Comparison of ENCODE assay signal across 8 cellular contexts in genomic region chr1:26234644-26235384, GRCh38. TPM values are rescaled to one million over a fixed set of nuclear protein-coding genes. Genes with fewer than 3 reads are reported as not detected.
DNase-seq lines count a peak whose midpoint lies in the region; TF ChIP-seq lines count a peak whose summit lies in the region.

No MANE protein-coding gene starts in this region.

- TF ChIP-seq CTCF in cardiac muscle cell (IDR thresholded peaks at IDR 0.05; ENCODE audit: low read depth, low read length) (peak; percentile 10), foreskin fibroblast (IDR thresholded peaks at IDR 0.05; ENCODE audit: low read depth, low read length) (no peak), osteoblast (IDR thresholded peaks at IDR 0.05; ENCODE audit: extremely low read depth, low read depth, low read length) (no peak)

- peak overlapping the region; percentile 87 for H3K4me2 ChIP-seq in osteoblast (ENCODE audit: insufficient read depth, low read length)

- H3K27me3 ChIP-seq in cardiac muscle cell, result no peaks in the 10 kb centered on the region
- no peaks in the 10 kb centered on the region for H3K27me3 ChIP-seq in osteoblast (ENCODE audit: insufficient read depth, low read length)

- no peaks in the 10 kb centered on the region for H3K27me3 Mint-ChIP-seq in activated CD4-positive, alpha-beta memory T cell treated with anti-CD3 and anti-CD28 coated beads for 36 hours

- peaks cover 14% of the 10 kb centered on the region for H3K36me3 Mint-ChIP-seq in activated CD4-positive, alpha-beta memory T cell treated with anti-CD3 and anti-CD28 coated beads for 36 hours

- peaks cover 36% of the 10 kb centered on the region for H3K4me1 Mint-ChIP-seq in activated CD4-positive, alpha-beta memory T cell treated with anti-CD3 and anti-CD28 coated beads for 36 hours (ENCODE audit: low read depth)

- peak overlapping the region; percentile 86 for H3K27ac Mint-ChIP-seq in activated CD4-positive, alpha-beta memory T cell treated with anti-CD3 and anti-CD28 coated beads for 36 hours

- intact Hi-C loops in cardiac septum (cut with DNase I), result loop anchor here (2.0 to 10.0 kb wide), 3 partner anchors 68 to 200 kb away; partner anchors contain the start of genes C1orf232, PDIK1L and ZNF593
- intact Hi-C loops in activated CD4-positive, alpha-beta memory T cell treated with anti-CD3 and anti-CD28 coated beads for 36 hours (cut with micrococcal nuclease), result loop anchor here (2.0 to 5.0 kb wide), 4 partner anchors 40 to 803 kb away; partner anchors contain the start of genes MACO1 and PDIK1L

- H3K36me3 ChIP-seq in cardiac muscle cell (peaks cover 2% of the 10 kb centered on the region), osteoblast (ENCODE audit: insufficient read depth, low read length) (no peaks in the 10 kb centered on the region)

- no peaks in the 10 kb centered on the region for H3K9me3 Mint-ChIP-seq in activated CD4-positive, alpha-beta memory T cell treated with anti-CD3 and anti-CD28 coated beads for 36 hours

- no peaks in the 10 kb centered on the region for H3K9me3 ChIP-seq in cardiac muscle cell (ENCODE audit: low read depth)
- H3K9me3 ChIP-seq in osteoblast (ENCODE audit: low read depth, low read length), result no peaks in the 10 kb centered on the region

- peaks cover 52% of the 10 kb centered on the region for H3K79me2 ChIP-seq in osteoblast (ENCODE audit: insufficient read depth, low read length)

- H2AFZ ChIP-seq in osteoblast (ENCODE audit: low read length), result peak overlapping the region; percentile 97

- CTCF ChIA-PET in activated CD4-positive, alpha-beta memory T cell treated with anti-CD3 and anti-CD28 coated beads for 36 hours (lab: Charles Lee), result interaction anchor here (0.6 to 4.2 kb wide), 64 partner anchors 9 to 1697 kb away, joined by 3 to 80 read pairs (median 5); partner anchors contain the start of genes C1orf232, CATSPER4, CD52 and DHDDS

- no peaks in the 10 kb centered on the region for H4K20me1 ChIP-seq in osteoblast (ENCODE audit: insufficient read depth, low read length)

- H3K4me3 Mint-ChIP-seq in activated CD4-positive, alpha-beta memory T cell treated with anti-CD3 and anti-CD28 coated beads for 36 hours, result peak overlapping the region; percentile 96

- H3K4me3 ChIP-seq in cardiac muscle cell, result peak overlapping the region; percentile 80
- peak overlapping the region; percentile 97 for H3K4me3 ChIP-seq in foreskin fibroblast (ENCODE audit: low read depth in 1 of 2, low read length in 2 of 2)
- H3K4me3 ChIP-seq in osteoblast (ENCODE audit: insufficient read depth, low read length), result peak overlapping the region; percentile 92

- H3K27ac ChIP-seq in cardiac muscle cell (peak overlapping the region; percentile 87), osteoblast (ENCODE audit: low read depth, low read length) (peak overlapping the region; percentile 79)

- H3K4me1 ChIP-seq in cardiac muscle cell (ENCODE audit: low read depth) (peaks cover 5% of the 10 kb centered on the region), osteoblast (ENCODE audit: insufficient read depth, low read length) (peaks cover 24% of the 10 kb centered on the region)

- POLR2A ChIA-PET in activated CD4-positive, alpha-beta memory T cell treated with anti-CD3 and anti-CD28 coated beads for 36 hours (lab: Charles Lee), result interaction anchor here (0.6 to 3.0 kb wide), 11 partner anchors 8 to 265 kb away, joined by 3 to 19 read pairs (median 4); partner anchors contain the start of genes C1orf232, PDIK1L, ZNF593 and ZNF593OS

- peak; percentile 21 to 24 for DNase-seq in cardiac muscle cell (ENCODE audit: low read depth in 1 of 2, low spot score in 1 of 2)
- DNase-seq in cardiac septum (ENCODE audit: low spot score), result no peak
- DNase-seq in HS-5 (ENCODE audit: low read depth), result peak; percentile 6
- peak; percentile 30 for DNase-seq in activated CD4-positive, alpha-beta memory T cell treated with anti-CD3 and anti-CD28 coated beads for 36 hours
- peak in 1 of 2 donors; percentile 52 for DNase-seq in foreskin fibroblast
- peak; percentile 80 for DNase-seq in osteoblast (ENCODE audit: insufficient read length, low spot score, missing footprints)
- no peak for DNase-seq in HPDE6-E6E7 (ENCODE audit: extremely low spot score)
- no peak for DNase-seq in activated gamma-delta T cell treated with Interleukin-2 at 50 U/mL for 16 hours

RNA-seq across cellular contexts. Expression of gene CEP85, which starts 0.8 kb away (rescaled TPM):
- total RNA-seq in cardiac muscle cell (32.7 and 33.2 TPM in 2 replicates), cardiac septum (25.8 TPM), osteoblast (8.0 and 9.1 TPM in 2 replicates)
- polyA plus RNA-seq in cardiac muscle cell, result 22.9 and 28.8 TPM in 2 replicates
- total RNA-seq in activated CD4-positive, alpha-beta memory T cell treated with anti-CD3 and anti-CD28 coated beads for 36 hours, result 10 to 100 TPM; 30.3 to 32.6 TPM

RNA-seq across cellular contexts. Expression of gene CATSPER4, which starts 44.4 kb away (rescaled TPM):
- total RNA-seq in cardiac muscle cell (0.42 TPM in 1 of 2 replicates, not detected in the other), cardiac septum (not detected), osteoblast (not detected in 2 replicates)
- 0.50 TPM in 1 of 2 replicates, not detected in the other for polyA plus RNA-seq in cardiac muscle cell
- total RNA-seq in activated CD4-positive, alpha-beta memory T cell treated with anti-CD3 and anti-CD28 coated beads for 36 hours, result not detected

RNA-seq across cellular contexts. Expression of gene SH3BGRL3, which starts 45.1 kb away (rescaled TPM):
- total RNA-seq in cardiac muscle cell (23.0 and 32.9 TPM in 2 replicates), cardiac septum (55.0 TPM), osteoblast (29.2 and 30.8 TPM in 2 replicates)
- polyA plus RNA-seq in cardiac muscle cell, result 93.4 and 119 TPM in 2 replicates
- total RNA-seq in activated CD4-positive, alpha-beta memory T cell treated with anti-CD3 and anti-CD28 coated beads for 36 hours, result 100 to 1,000 TPM; 305 to 320 TPM

RNA-seq across cellular contexts. Expression of gene CNKSR1, which starts 57.5 kb away (rescaled TPM):
- total RNA-seq in cardiac muscle cell (8.4 and 9.7 TPM in 2 replicates), cardiac septum (2.9 TPM), osteoblast (under 0.01 TPM in 1 of 2 replicates, not detected in the other)
- 7.5 and 7.6 TPM in 2 replicates for polyA plus RNA-seq in cardiac muscle cell
- 1 to 10 TPM; 1.3 to 1.5 TPM for total RNA-seq in activated CD4-positive, alpha-beta memory T cell treated with anti-CD3 and anti-CD28 coated beads for 36 hours

Comparison
In these comparisons a context has a peak if more than half of its experiments do, and no peak if none do; other contexts are left out.
1. DNase-seq: peak in cardiac muscle cell (2 of 2), HS-5 (single experiment), activated CD4-positive, alpha-beta memory T cell treated with anti-CD3 and anti-CD28 coated beads for 36 hours (single experiment) and osteoblast (single experiment); none in cardiac septum (single experiment), HPDE6-E6E7 (single experiment) and activated gamma-delta T cell treated with Interleukin-2 at 50 U/mL for 16 hours (single experiment).
2. Peak in every context shown above with its lines, with median percentiles within 50 percentile points of each other: H3K4me3 ChIP-seq.